In genomic region chr18:48687694-48688042, GRCh38 we compare ENCODE assay signal across 12 cellular contexts.
"Had no signal": no experiment of that assay in that cellular context is flagged by ENCODE, and none has a peak within 500 bp of the region (broad histone marks: within the 10 kb centered on the region; RNA-seq: fewer than 3 reads in every experiment).

No MANE protein-coding gene starts in this region.

- H3K4me1 ChIP-seq: SJCRH30 had no signal

- H3K4me1 Mint-ChIP-seq: immature natural killer cell had no signal

- H3K9me3 ChIP-seq: SJCRH30 had no signal

- H3K27ac Mint-ChIP-seq: activated naive CD4-positive, alpha-beta T cell treated with anti-CD3 and anti-CD28 coated beads, Interleukin-2, amount 50 U/mL, for 72 hours; activated T-helper 2 cell treated with anti-CD3 and anti-CD28 coated beads, Interferon-gamma antibody, Interleukin-2, Interleukin-4, amounts not matched to agents 10 μg/mL and 5 μg/mL and 100 μg/mL, durations not matched to agents 14 hours and 24 hours and 36 hours; natural killer cell treated with Interleukin-12 subunit alpha and Interleukin-12 subunit beta and Interleukin-15 and Interleukin-18, amount 100 ng/mL, for 72 hours had no signal

- FAIRE-seq: colon had no signal

- H3K36me3 Mint-ChIP-seq: activated naive CD4-positive, alpha-beta T cell treated with anti-CD3 and anti-CD28 coated beads, Interleukin-2, amount 50 U/mL, for 72 hours; natural killer cell treated with Interleukin-12 subunit alpha and Interleukin-12 subunit beta and Interleukin-15 and Interleukin-18, amount 100 ng/mL, for 72 hours had no signal

- H3K4me3 ChIP-seq: SJCRH30, skin epidermis had no signal

- H3K27ac ChIP-seq: brain microvascular endothelial cell, epithelial cell of prostate, SJCRH30, skin epidermis had no signal

- H3K36me3 ChIP-seq: SJCRH30 had no signal

- H3K4me3 Mint-ChIP-seq: immature natural killer cell; natural killer cell treated with Interleukin-12 subunit alpha and Interleukin-12 subunit beta and Interleukin-15 and Interleukin-18, amount 100 ng/mL, for 72 hours had no signal

- DNase-seq: amniotic stem cell; brain microvascular endothelial cell; immature natural killer cell; SJCRH30; stimulated activated CD4-positive, alpha-beta T cell treated with anti-CD3 and anti-CD28 coated beads, Interleukin-4, amount 100 ng/mL, for 4 hours had no signal

- H3K9me3 Mint-ChIP-seq: activated naive CD4-positive, alpha-beta T cell treated with anti-CD3 and anti-CD28 coated beads, Interleukin-2, amount 50 U/mL, for 72 hours; activated T-helper 2 cell treated with anti-CD3 and anti-CD28 coated beads, Interferon-gamma antibody, Interleukin-2, Interleukin-4, amounts not matched to agents 10 μg/mL and 5 μg/mL and 100 μg/mL, durations not matched to agents 14 hours and 24 hours and 36 hours; immature natural killer cell; natural killer cell treated with Interleukin-12 subunit alpha and Interleukin-12 subunit beta and Interleukin-15 and Interleukin-18, amount 100 ng/mL, for 72 hours had no signal

- ATAC-seq: activated CD4-positive, CD25-positive, alpha-beta regulatory T cell treated with anti-CD3 and anti-CD28 coated beads, Interleukin-2, amount 50 U/mL, for 24 hours; activated naive CD4-positive, alpha-beta T cell treated with anti-CD3 and anti-CD28 coated beads, Interleukin-2, amount 50 U/mL, for 72 hours; natural killer cell treated with Interleukin-12 subunit alpha and Interleukin-12 subunit beta and Interleukin-15 and Interleukin-18, amount 100 ng/mL, for 72 hours had no signal
